8 cellular contexts compared by ENCODE assay signal in genomic region chr2:108607706-108608301, GRCh38.
DNase-seq lines count a peak whose midpoint lies in the region; ATAC-seq and TF ChIP-seq lines count a peak whose summit lies in the region.

No MANE protein-coding gene starts in this region.

- H3K27me3 ChIP-seq in foreskin keratinocyte (no peaks in the 10 kb centered on the region), gastrocnemius medialis (no peaks in the 10 kb centered on the region)

- peak; percentile 32 to 35 for DNase-seq in SHP77 (lab: John Stamatoyannopoulos, UW)
- DNase-seq in SHP77 treated with DMSO at 0.1 percent for 48 hours (lab: John Stamatoyannopoulos, UW): no peak
- peak; percentile 10 for DNase-seq in NCI-H1105 (lab: John Stamatoyannopoulos, UW)
- DNase-seq in activated CD4-positive, alpha-beta T cell treated with anti-CD3 and anti-CD28 coated beads, Interleukin-2, amount 50 U/mL, for 4 hours: peak; percentile 47 to 51
- no peak for DNase-seq in foreskin keratinocyte
- no peak for DNase-seq in gastrocnemius medialis

- intact Hi-C loops in gastrocnemius medialis (cut with DNase I; ENCODE audit: low total_unique reads): loop anchor here (1.0 kb wide), 1 partner anchor 28 kb away; no protein-coding TSS in a partner anchor

- peak; percentile 70 for TF ChIP-seq CTCF in foreskin keratinocyte (conservative IDR thresholded peaks at IDR 0.05)
- TF ChIP-seq CTCF in gastrocnemius medialis (IDR thresholded peaks at IDR 0.05 in 4 of 5, conservative IDR thresholded peaks at IDR 0.05 in 1 of 5): peak; percentile 41 to 65 (median 54)

- H3K9me3 ChIP-seq in gastrocnemius medialis: no peaks in the 10 kb centered on the region

- no peak for TF ChIP-seq POLR2A in gastrocnemius medialis (IDR thresholded peaks at IDR 0.05)

- no peak for ATAC-seq in foreskin keratinocyte
- ATAC-seq in gastrocnemius medialis: peak; percentile 62 to 68
- ATAC-seq in HG02759 (IDR thresholded peaks at IDR 0.05; ENCODE audit: unreplicated experiment): no peak
- no peak for ATAC-seq in HG02981 (IDR thresholded peaks at IDR 0.05; ENCODE audit: unreplicated experiment)

- in situ Hi-C loops in gastrocnemius medialis (cut with MboI; ENCODE audit: low sequenced_read_pairs in 4 of 4): no loop called here

- no peak overlapping the region for H3K4me3 ChIP-seq in gastrocnemius medialis

- peaks cover 28% of the 10 kb centered on the region for H3K4me1 ChIP-seq in foreskin keratinocyte
- H3K4me1 ChIP-seq in gastrocnemius medialis: peaks cover 17 to 43% of the 10 kb centered on the region in 2 donors

- no peak overlapping the region for H3K27ac ChIP-seq in foreskin keratinocyte
- peak overlapping the region in 1 of 4 donors; percentile 29 for H3K27ac ChIP-seq in gastrocnemius medialis

- H3K36me3 ChIP-seq in gastrocnemius medialis: no peaks in the 10 kb centered on the region

Comparison
In these comparisons a context has a peak if more than half of its experiments do, and no peak if none do; other contexts are left out.
1. DNase-seq: peak in SHP77 (2 of 2), NCI-H1105 (single experiment) and activated CD4-positive, alpha-beta T cell treated with anti-CD3 and anti-CD28 coated beads, Interleukin-2, amount 50 U/mL, for 4 hours (2 of 2); none in SHP77 treated with DMSO at 0.1 percent for 48 hours (single experiment), foreskin keratinocyte (0 of 2) and gastrocnemius medialis (0 of 2).
2. ATAC-seq: peak in gastrocnemius medialis (2 of 2); none in foreskin keratinocyte (single experiment), HG02759 (single experiment) and HG02981 (single experiment).